ENCODE assay signal across 1 cellular context in the genomic region with DNA sequence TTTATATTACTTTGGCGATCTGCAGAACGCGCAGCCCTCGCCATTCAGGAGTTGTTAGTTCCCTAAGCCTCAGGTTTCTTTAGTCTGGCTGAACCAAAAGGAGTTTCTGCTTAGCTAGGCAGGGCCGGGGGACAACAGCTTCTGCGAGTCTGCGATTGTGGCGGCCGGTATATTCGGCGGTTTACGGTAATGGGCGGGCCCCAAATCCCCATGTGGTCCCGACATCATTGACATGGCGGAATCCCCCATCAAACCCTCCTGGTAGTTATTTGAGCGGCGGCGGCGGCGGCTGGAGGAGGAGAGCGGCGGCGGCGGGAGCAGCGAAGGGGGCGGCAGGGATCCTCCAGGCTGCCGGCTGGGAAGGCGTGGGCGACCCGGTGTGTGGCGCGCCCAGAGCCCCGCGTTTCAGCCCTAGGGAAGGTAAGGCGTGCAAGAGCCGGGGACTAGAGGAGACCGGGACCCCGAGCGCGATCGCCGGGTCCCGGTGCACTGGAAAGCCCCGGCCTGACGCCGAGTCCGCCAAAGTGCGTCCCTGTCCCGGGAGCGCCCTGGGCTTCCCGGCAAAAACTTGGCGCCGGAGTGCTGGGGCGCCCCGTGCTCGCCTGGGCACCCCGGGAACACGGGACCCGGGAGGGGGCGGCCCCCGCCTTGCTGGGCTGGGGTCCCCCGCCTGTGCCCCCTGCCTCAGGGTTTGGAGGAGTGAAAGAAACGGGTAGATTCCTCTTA.
TF ChIP-seq lines count a peak whose summit lies in the region.

A gene (plus strand): TSS at position 227 of the 726 bp plus-strand sequence. CDS start 72,902 bp downstream, outside the sequence.

TF ChIP-seq in HepG2, 621 proteins besides CTCF, POLR2A, EP300 and RAD21 (continued from another document):
- TF ChIP-seq, protein P1, sequence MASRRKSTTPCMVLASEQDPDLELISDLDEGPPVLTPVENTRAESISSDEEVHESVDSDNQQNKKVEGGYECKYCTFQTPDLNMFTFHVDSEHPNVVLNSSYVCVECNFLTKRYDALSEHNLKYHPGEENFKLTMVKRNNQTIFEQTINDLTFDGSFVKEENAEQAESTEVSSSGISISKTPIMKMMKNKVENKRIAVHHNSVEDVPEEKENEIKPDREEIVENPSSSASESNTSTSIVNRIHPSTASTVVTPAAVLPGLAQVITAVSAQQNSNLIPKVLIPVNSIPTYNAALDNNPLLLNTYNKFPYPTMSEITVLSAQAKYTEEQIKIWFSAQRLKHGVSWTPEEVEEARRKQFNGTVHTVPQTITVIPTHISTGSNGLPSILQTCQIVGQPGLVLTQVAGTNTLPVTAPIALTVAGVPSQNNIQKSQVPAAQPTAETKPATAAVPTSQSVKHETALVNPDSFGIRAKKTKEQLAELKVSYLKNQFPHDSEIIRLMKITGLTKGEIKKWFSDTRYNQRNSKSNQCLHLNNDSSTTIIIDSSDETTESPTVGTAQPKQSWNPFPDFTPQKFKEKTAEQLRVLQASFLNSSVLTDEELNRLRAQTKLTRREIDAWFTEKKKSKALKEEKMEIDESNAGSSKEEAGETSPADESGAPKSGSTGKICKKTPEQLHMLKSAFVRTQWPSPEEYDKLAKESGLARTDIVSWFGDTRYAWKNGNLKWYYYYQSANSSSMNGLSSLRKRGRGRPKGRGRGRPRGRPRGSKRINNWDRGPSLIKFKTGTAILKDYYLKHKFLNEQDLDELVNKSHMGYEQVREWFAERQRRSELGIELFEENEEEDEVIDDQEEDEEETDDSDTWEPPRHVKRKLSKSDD (CRISPR knock-in tag; IDR thresholded peaks at IDR 0.05; ENCODE audit: low read depth), result peak; percentile 65; the same call in 1 of the 2 replicates
- TF ChIP-seq NR2F1 (CRISPR knock-in tag; IDR thresholded peaks at IDR 0.05), result no peak
- peak; percentile 63 for TF ChIP-seq BRD4 (CRISPR knock-in tag; IDR thresholded peaks at IDR 0.05)
- no peak for TF ChIP-seq HMGA1 (CRISPR knock-in tag; conservative IDR thresholded peaks at IDR 0.05)
- TF ChIP-seq ZNF629 (CRISPR knock-in tag; conservative IDR thresholded peaks at IDR 0.05), result 0 out of 2 replicates have a peak, but pooled peaks have one; percentile 16
- TF ChIP-seq SNAI1 (CRISPR knock-in tag; IDR thresholded peaks at IDR 0.05; ENCODE audit: borderline replicate concordance), result peak; percentile 57; the same call in 1 of the 2 replicates
- TF ChIP-seq, protein P2, sequence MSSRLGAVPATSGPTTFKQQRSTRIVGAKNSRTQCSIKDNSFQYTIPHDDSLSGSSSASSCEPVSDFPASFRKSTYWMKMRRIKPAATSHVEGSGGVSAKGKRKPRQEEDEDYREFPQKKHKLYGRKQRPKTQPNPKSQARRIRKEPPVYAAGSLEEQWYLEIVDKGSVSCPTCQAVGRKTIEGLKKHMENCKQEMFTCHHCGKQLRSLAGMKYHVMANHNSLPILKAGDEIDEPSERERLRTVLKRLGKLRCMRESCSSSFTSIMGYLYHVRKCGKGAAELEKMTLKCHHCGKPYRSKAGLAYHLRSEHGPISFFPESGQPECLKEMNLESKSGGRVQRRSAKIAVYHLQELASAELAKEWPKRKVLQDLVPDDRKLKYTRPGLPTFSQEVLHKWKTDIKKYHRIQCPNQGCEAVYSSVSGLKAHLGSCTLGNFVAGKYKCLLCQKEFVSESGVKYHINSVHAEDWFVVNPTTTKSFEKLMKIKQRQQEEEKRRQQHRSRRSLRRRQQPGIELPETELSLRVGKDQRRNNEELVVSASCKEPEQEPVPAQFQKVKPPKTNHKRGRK (CRISPR knock-in tag; IDR thresholded peaks at IDR 0.05), result no peak
- TF ChIP-seq ZNF83 (CRISPR knock-in tag; IDR thresholded peaks at IDR 0.05; ENCODE audit: borderline replicate concordance), result no peak
TF ChIP-seq in HepG2: peak in this region for 250.
